Comparison of ENCODE assay signal across 1 cellular context in the genomic region with DNA sequence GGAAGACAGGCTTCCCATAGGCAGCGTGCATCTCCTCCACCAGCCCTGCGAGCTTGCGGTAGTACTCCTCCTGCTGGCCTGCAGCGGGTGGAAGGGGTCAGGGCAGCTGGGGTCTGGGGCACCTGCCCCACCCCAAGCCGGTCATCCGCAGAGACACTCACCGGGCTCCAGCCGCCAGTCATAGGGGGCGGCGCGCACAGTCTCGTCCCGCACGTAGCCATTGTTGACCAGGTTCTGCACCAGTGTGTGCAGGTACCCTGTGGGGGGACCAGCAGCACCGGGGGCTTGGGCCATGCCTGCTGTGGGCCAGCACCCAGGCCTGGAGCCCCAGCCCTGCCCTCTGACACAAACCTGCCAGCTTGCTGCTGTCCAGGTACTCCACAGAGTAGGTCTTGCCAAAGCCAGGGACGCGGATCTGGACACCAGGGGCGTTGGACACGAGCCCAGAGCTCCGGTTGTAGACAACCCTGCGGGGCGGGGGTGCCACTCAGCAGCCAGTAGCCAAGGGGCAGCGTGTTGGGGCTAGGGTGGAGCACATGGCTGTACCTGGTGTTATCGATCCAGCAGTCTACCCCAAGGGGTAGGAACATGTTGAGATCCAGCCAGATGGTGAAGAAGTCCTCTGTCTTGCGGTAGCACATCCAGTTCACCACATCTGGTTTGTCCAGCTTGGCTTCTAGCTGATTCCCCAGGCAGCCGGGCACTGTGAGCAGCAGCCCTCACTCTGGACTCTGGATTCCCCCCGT.
TF ChIP-seq lines count a peak whose summit lies in the region.

No MANE protein-coding gene starts in this region.

TF ChIP-seq in HepG2, 621 proteins besides CTCF, POLR2A, EP300 and RAD21 (continued from another document and continues in another):
- no peak for TF ChIP-seq BRF2 (CRISPR knock-in tag; IDR thresholded peaks at IDR 0.05)
- TF ChIP-seq ZNF7 (CRISPR knock-in tag; IDR thresholded peaks at IDR 0.05): no peak
- TF ChIP-seq PREB (CRISPR knock-in tag; IDR thresholded peaks at IDR 0.05): no peak
- TF ChIP-seq KAT8 (CRISPR knock-in tag; IDR thresholded peaks at IDR 0.05): no peak
- TF ChIP-seq, protein P1, sequence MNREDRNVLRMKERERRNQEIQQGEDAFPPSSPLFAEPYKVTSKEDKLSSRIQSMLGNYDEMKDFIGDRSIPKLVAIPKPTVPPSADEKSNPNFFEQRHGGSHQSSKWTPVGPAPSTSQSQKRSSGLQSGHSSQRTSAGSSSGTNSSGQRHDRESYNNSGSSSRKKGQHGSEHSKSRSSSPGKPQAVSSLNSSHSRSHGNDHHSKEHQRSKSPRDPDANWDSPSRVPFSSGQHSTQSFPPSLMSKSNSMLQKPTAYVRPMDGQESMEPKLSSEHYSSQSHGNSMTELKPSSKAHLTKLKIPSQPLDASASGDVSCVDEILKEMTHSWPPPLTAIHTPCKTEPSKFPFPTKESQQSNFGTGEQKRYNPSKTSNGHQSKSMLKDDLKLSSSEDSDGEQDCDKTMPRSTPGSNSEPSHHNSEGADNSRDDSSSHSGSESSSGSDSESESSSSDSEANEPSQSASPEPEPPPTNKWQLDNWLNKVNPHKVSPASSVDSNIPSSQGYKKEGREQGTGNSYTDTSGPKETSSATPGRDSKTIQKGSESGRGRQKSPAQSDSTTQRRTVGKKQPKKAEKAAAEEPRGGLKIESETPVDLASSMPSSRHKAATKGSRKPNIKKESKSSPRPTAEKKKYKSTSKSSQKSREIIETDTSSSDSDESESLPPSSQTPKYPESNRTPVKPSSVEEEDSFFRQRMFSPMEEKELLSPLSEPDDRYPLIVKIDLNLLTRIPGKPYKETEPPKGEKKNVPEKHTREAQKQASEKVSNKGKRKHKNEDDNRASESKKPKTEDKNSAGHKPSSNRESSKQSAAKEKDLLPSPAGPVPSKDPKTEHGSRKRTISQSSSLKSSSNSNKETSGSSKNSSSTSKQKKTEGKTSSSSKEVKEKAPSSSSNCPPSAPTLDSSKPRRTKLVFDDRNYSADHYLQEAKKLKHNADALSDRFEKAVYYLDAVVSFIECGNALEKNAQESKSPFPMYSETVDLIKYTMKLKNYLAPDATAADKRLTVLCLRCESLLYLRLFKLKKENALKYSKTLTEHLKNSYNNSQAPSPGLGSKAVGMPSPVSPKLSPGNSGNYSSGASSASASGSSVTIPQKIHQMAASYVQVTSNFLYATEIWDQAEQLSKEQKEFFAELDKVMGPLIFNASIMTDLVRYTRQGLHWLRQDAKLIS (CRISPR knock-in tag; IDR thresholded peaks at IDR 0.05): peak; percentile 70; the same call in 1 of the 2 replicates
- TF ChIP-seq ZSCAN5A (CRISPR knock-in tag; IDR thresholded peaks at IDR 0.05; ENCODE audit: borderline replicate concordance): no peak
- no peak for TF ChIP-seq TCF7 (IDR thresholded peaks at IDR 0.05; ENCODE audit: low read depth)
- no peak for TF ChIP-seq HDAC6 (IDR thresholded peaks at IDR 0.05; ENCODE audit: low read depth, low read length)
- no peak for TF ChIP-seq ZNF747 (CRISPR knock-in tag; IDR thresholded peaks at IDR 0.05; ENCODE audit: borderline replicate concordance)
- no peak for TF ChIP-seq ZNF275 (CRISPR knock-in tag; IDR thresholded peaks at IDR 0.05; ENCODE audit: borderline replicate concordance)
- TF ChIP-seq ZNF761 (CRISPR knock-in tag; conservative IDR thresholded peaks at IDR 0.05): peak; percentile 23; the same call in 1 of the 2 replicates
- no peak for TF ChIP-seq STAG1 (CRISPR knock-in tag; IDR thresholded peaks at IDR 0.05)
- TF ChIP-seq IKZF1 (IDR thresholded peaks at IDR 0.05): no peak
- no peak for TF ChIP-seq MAFG (CRISPR knock-in tag; IDR thresholded peaks at IDR 0.05)
- no peak for TF ChIP-seq IRX3 (CRISPR knock-in tag; IDR thresholded peaks at IDR 0.05; ENCODE audit: borderline replicate concordance, low read depth)
- 0 out of 2 replicates have a peak, but pooled peaks have one; percentile 55 for TF ChIP-seq ZNF484 (CRISPR knock-in tag; IDR thresholded peaks at IDR 0.05; ENCODE audit: borderline replicate concordance, low read depth)
- no peak for TF ChIP-seq TEAD2 (CRISPR knock-in tag; IDR thresholded peaks at IDR 0.05)
- TF ChIP-seq ZBTB7B (CRISPR knock-in tag; IDR thresholded peaks at IDR 0.05): no peak; the same call in 1 of the 2 replicates
- TF ChIP-seq, protein P2, sequence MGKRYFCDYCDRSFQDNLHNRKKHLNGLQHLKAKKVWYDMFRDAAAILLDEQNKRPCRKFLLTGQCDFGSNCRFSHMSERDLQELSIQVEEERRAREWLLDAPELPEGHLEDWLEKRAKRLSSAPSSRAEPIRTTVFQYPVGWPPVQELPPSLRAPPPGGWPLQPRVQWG (CRISPR knock-in tag; IDR thresholded peaks at IDR 0.05; ENCODE audit: borderline replicate concordance, low read depth): no peak
- no peak for TF ChIP-seq EZH2 (conservative IDR thresholded peaks at IDR 0.05; ENCODE audit: low read depth, low read length)
- TF ChIP-seq ZNF530 (CRISPR knock-in tag; IDR thresholded peaks at IDR 0.05; ENCODE audit: low read depth): no peak
- TF ChIP-seq PHF21A (CRISPR knock-in tag; IDR thresholded peaks at IDR 0.05): no peak
- no peak for TF ChIP-seq ZNF891 (CRISPR knock-in tag; IDR thresholded peaks at IDR 0.05)
- peak; percentile 82 for TF ChIP-seq KDM2A (CRISPR knock-in tag; IDR thresholded peaks at IDR 0.05; ENCODE audit: borderline replicate concordance, low read depth)
- 0 out of 2 replicates have a peak, but pooled peaks have one; percentile 31 for TF ChIP-seq MIER3 (CRISPR knock-in tag; IDR thresholded peaks at IDR 0.05; ENCODE audit: borderline replicate concordance)
- no peak; a peak in 1 of 4 replicates for TF ChIP-seq NR2F1 (CRISPR knock-in tag; IDR thresholded peaks at IDR 0.05)
- no peak for TF ChIP-seq SRF (IDR thresholded peaks at IDR 0.05; ENCODE audit: low read depth, low read length)
- no peak for TF ChIP-seq ZSCAN22 (CRISPR knock-in tag; IDR thresholded peaks at IDR 0.05)
- TF ChIP-seq MYPOP (CRISPR knock-in tag; IDR thresholded peaks at IDR 0.05): no peak
- peak; percentile 31; the same call in 1 of the 2 replicates for TF ChIP-seq AHR (CRISPR knock-in tag; IDR thresholded peaks at IDR 0.05)
- no peak for TF ChIP-seq NR0B2 (CRISPR knock-in tag; IDR thresholded peaks at IDR 0.05)
- no peak for TF ChIP-seq RERE (CRISPR knock-in tag; IDR thresholded peaks at IDR 0.05; ENCODE audit: low read depth)
- TF ChIP-seq ZFYVE20 (CRISPR knock-in tag; IDR thresholded peaks at IDR 0.05; ENCODE audit: borderline replicate concordance, low read depth): no peak
- TF ChIP-seq MIXL1 (CRISPR knock-in tag; IDR thresholded peaks at IDR 0.05): 0 out of 2 replicates have a peak, but pooled peaks have one; percentile 65
- TF ChIP-seq CBX1 (IDR thresholded peaks at IDR 0.05; ENCODE audit: low read depth): no peak
- no peak; the same call in 1 of the 2 replicates for TF ChIP-seq ZFY (CRISPR knock-in tag; IDR thresholded peaks at IDR 0.05)
- TF ChIP-seq YY1 (IDR thresholded peaks at IDR 0.05; ENCODE audit: insufficient read depth, insufficient replicate concordance, low read depth, low read length): peak; percentile 5
- TF ChIP-seq ZNF230 (CRISPR knock-in tag; IDR thresholded peaks at IDR 0.05): 0 out of 2 replicates have a peak, but pooled peaks have one; percentile 38
- TF ChIP-seq SOX13 (IDR thresholded peaks at IDR 0.05): no peak
- 0 out of 4 replicates have a peak, but pooled peaks of 1 of the 2 experiments have one; percentile 6 for TF ChIP-seq SOX13 (CRISPR knock-in tag; conservative IDR thresholded peaks at IDR 0.05 in 1 of 2, IDR thresholded peaks at IDR 0.05 in 1 of 2)
- TF ChIP-seq TEAD3 (CRISPR knock-in tag; optimal IDR thresholded peaks at IDR 0.05; ENCODE audit: borderline replicate concordance): peak; percentile 40
- TF ChIP-seq ZSCAN21 (CRISPR knock-in tag; IDR thresholded peaks at IDR 0.05; ENCODE audit: borderline replicate concordance): peak; percentile 50; the same call in 1 of the 2 replicates
- 0 out of 2 replicates have a peak, but pooled peaks have one; percentile 47 for TF ChIP-seq ZKSCAN5 (CRISPR knock-in tag; IDR thresholded peaks at IDR 0.05)
- TF ChIP-seq ZFAT (CRISPR knock-in tag; conservative IDR thresholded peaks at IDR 0.05): no peak
- no peak for TF ChIP-seq GPN1 (CRISPR knock-in tag; IDR thresholded peaks at IDR 0.05; ENCODE audit: borderline replicate concordance)
- no peak for TF ChIP-seq MEIS1 (CRISPR knock-in tag; IDR thresholded peaks at IDR 0.05; ENCODE audit: borderline replicate concordance)
- no peak for TF ChIP-seq SYNCRIP (IDR thresholded peaks at IDR 0.05; ENCODE audit: insufficient read depth, low read depth, low read length)
- TF ChIP-seq FOXK2 (IDR thresholded peaks at IDR 0.05): no peak
- TF ChIP-seq SPEN (CRISPR knock-in tag; IDR thresholded peaks at IDR 0.05; ENCODE audit: low read depth): no peak; the same call in 1 of the 2 replicates
